Comparison of ENCODE assay signal across 29 cellular contexts in the genomic region with DNA sequence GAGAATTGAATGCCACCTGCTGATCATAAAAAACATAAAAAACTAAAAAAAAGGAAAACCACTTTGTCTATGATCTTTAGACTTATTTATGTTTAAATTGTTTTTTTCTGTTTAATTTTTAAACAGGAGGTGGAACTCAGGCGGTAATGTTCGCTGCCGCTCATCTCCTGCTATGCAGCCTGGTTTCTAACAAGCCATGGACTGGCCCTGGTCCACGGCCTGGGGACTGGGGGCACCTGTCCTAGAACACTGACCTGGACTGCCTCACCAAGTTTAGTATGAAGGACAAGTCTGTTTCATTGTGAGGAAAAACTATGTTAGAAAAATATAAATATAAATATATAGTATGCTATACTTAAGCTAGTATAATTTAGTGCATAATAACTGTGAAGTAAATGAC.
"Had no signal": no experiment of that assay in that cellular context is flagged by ENCODE, and none has a peak within 500 bp of the region (broad histone marks: within the 10 kb centered on the region; RNA-seq: fewer than 3 reads in every experiment).

No MANE protein-coding gene starts in this region.

- H3K4me3 Mint-ChIP-seq: stimulated activated effector memory CD8-positive, alpha-beta T cell treated with anti-CD3 and anti-CD28 coated beads, Interleukin-12 subunit alpha, Interleukin-12 subunit beta, amount 100 ng/mL, for 72 hours; stimulated activated memory B cell treated with anti-CD40 and anti-IgM and Interleukin-4, amounts not matched to agents 10 μg/mL and 1 μg/mL and 100 μg/mL, for 72 hours; stimulated activated naive B cell treated with anti-CD40 and anti-IgM and Interleukin-4, amounts not matched to agents 10 μg/mL and 1 μg/mL and 100 μg/mL, for 72 hours; stimulated activated naive CD8-positive, alpha-beta T cell treated with anti-CD3 and anti-CD28 coated beads, Interleukin-15, amount 100 ng/mL, for 72 hours; stimulated activated naive CD8-positive, alpha-beta T cell treated with anti-CD3 and anti-CD28 coated beads, Interleukin-15, Interleukin-2, amounts not matched to agents 100 ng/mL and 50 ng/mL, for 24 hours; type B pancreatic cell had no signal

- H3K4me1 ChIP-seq: thyroid gland, uterus, vagina had no signal

- ATAC-seq: stimulated activated effector memory CD8-positive, alpha-beta T cell treated with anti-CD3 and anti-CD28 coated beads, Interleukin-12 subunit alpha, Interleukin-12 subunit beta, amount 100 ng/mL, for 72 hours; stimulated activated memory B cell treated with anti-CD40 and anti-IgM and Interleukin-4, amounts not matched to agents 10 μg/mL and 1 μg/mL and 100 μg/mL, for 72 hours; stimulated activated naive B cell treated with anti-CD40 and anti-IgM and Interleukin-4, amounts not matched to agents 10 μg/mL and 1 μg/mL and 100 μg/mL, for 72 hours; stimulated activated naive CD8-positive, alpha-beta T cell treated with anti-CD3 and anti-CD28 coated beads, Interleukin-15, amount 100 ng/mL, for 72 hours; stimulated activated naive CD8-positive, alpha-beta T cell treated with anti-CD3 and anti-CD28 coated beads, Interleukin-15, Interleukin-2, amounts not matched to agents 100 U/mL and 50 U/mL, for 24 hours; upper lobe of right lung had no signal

- H3K27ac ChIP-seq: stomach, suprapubic skin, testis, thoracic aorta, thyroid gland, tibial artery, tibial nerve, upper lobe of left lung, upper lobe of right lung, uterus, vagina had no signal

- FAIRE-seq: urothelium cell line had no signal

- H3K9me3 Mint-ChIP-seq: stimulated activated effector memory CD8-positive, alpha-beta T cell treated with anti-CD3 and anti-CD28 coated beads, Interleukin-12 subunit alpha, Interleukin-12 subunit beta, amount 100 ng/mL, for 72 hours; stimulated activated memory B cell treated with anti-CD40 and anti-IgM and Interleukin-4, amounts not matched to agents 10 μg/mL and 1 μg/mL and 100 μg/mL, for 72 hours; stimulated activated naive CD8-positive, alpha-beta T cell treated with anti-CD3 and anti-CD28 coated beads, Interleukin-15, amount 100 ng/mL, for 72 hours; stimulated activated naive CD8-positive, alpha-beta T cell treated with anti-CD3 and anti-CD28 coated beads, Interleukin-15, Interleukin-2, amounts not matched to agents 100 ng/mL and 50 ng/mL, for 24 hours; type B pancreatic cell had no signal

- H3K4me3 ChIP-seq: stomach, suprapubic skin, testis, thoracic aorta, thyroid gland, tibial artery, tibial nerve, transverse colon, upper lobe of left lung, upper lobe of right lung, uterus, vagina had no signal

- H3K27me3 ChIP-seq: stomach, suprapubic skin, testis, thyroid gland, tibial artery, tibial nerve, transverse colon, upper lobe of left lung, upper lobe of right lung, uterus, vagina had no signal

- H3K4me1 Mint-ChIP-seq: stimulated activated effector memory CD8-positive, alpha-beta T cell treated with anti-CD3 and anti-CD28 coated beads, Interleukin-12 subunit alpha, Interleukin-12 subunit beta, amount 100 ng/mL, for 72 hours; stimulated activated naive CD8-positive, alpha-beta T cell treated with anti-CD3 and anti-CD28 coated beads, Interleukin-15, amount 100 ng/mL, for 72 hours had no signal

- H3K27me3 Mint-ChIP-seq: stimulated activated memory B cell treated with anti-CD40 and anti-IgM and Interleukin-4, amounts not matched to agents 10 μg/mL and 1 μg/mL and 100 μg/mL, for 72 hours; stimulated activated naive B cell treated with anti-CD40 and anti-IgM and Interleukin-4, amounts not matched to agents 10 μg/mL and 1 μg/mL and 100 μg/mL, for 72 hours; stimulated activated naive CD8-positive, alpha-beta T cell treated with anti-CD3 and anti-CD28 coated beads, Interleukin-15, amount 100 ng/mL, for 72 hours; stimulated activated naive CD8-positive, alpha-beta T cell treated with anti-CD3 and anti-CD28 coated beads, Interleukin-15, Interleukin-2, amounts not matched to agents 100 ng/mL and 50 ng/mL, for 24 hours; type B pancreatic cell had no signal

- H3K9me3 ChIP-seq: stomach, suprapubic skin, testis, thoracic aorta, thyroid gland, tibial artery, tibial nerve, transverse colon, upper lobe of left lung, upper lobe of right lung, uterus, vagina had no signal

- DNase-seq: stimulated activated CD4-positive, alpha-beta T cell treated with anti-CD3 and anti-CD28 coated beads, Interleukin-2, amount 100 ng/mL, for 48 hours; stimulated activated CD4-positive, alpha-beta T cell treated with anti-CD3 and anti-CD28 coated beads, Interleukin-4, amount 100 ng/mL, for 1 hour; stimulated activated CD4-positive, alpha-beta T cell treated with anti-CD3 and anti-CD28 coated beads, Interleukin-4, amount 100 ng/mL, for 24 hours; stimulated activated CD4-positive, alpha-beta T cell treated with anti-CD3 and anti-CD28 coated beads, Interleukin-4, amount 100 ng/mL, for 4 hours; stimulated activated CD8-positive, alpha-beta memory T cell treated with anti-CD3 and anti-CD28 coated beads, Interleukin-4, amount 100 ng/mL, for 48 hours; stimulated activated naive B cell treated with anti-CD40 and anti-IgM and Interleukin-4, amounts not matched to agents 10 μg/mL and 1 μg/mL and 100 μg/mL, for 72 hours; stimulated activated naive CD4-positive, alpha-beta T cell; stimulated activated naive CD4-positive, alpha-beta T cell treated with Interleukin-2 at 50 U/mL for 16 hours; stimulated activated naive CD8-positive, alpha-beta T cell treated with anti-CD3 and anti-CD28 coated beads, Interleukin-15, amount 100 ng/mL, for 72 hours; stimulated activated naive CD8-positive, alpha-beta T cell treated with anti-CD3 and anti-CD28 coated beads, Interleukin-15, Interleukin-2, amounts not matched to agents 100 U/mL and 50 U/mL, for 24 hours; stomach; substantia nigra; testis; thyroid gland; tibial artery; transverse colon; trophoblast cell; upper lobe of left lung; upper lobe of right lung; uterus had no signal

- H3K36me3 ChIP-seq: stomach, suprapubic skin, thoracic aorta, thyroid gland, tibial artery, tibial nerve, transverse colon, upper lobe of left lung, upper lobe of right lung, uterus, vagina had no signal

- H3K27ac Mint-ChIP-seq: stimulated activated effector memory CD8-positive, alpha-beta T cell treated with anti-CD3 and anti-CD28 coated beads, Interleukin-12 subunit alpha, Interleukin-12 subunit beta, amount 100 ng/mL, for 72 hours; stimulated activated memory B cell treated with anti-CD40 and anti-IgM and Interleukin-4, amounts not matched to agents 10 μg/mL and 1 μg/mL and 100 μg/mL, for 72 hours; stimulated activated naive B cell treated with anti-CD40 and anti-IgM and Interleukin-4, amounts not matched to agents 10 μg/mL and 1 μg/mL and 100 μg/mL, for 72 hours; stimulated activated naive CD8-positive, alpha-beta T cell treated with anti-CD3 and anti-CD28 coated beads, Interleukin-15, amount 100 ng/mL, for 72 hours; stimulated activated naive CD8-positive, alpha-beta T cell treated with anti-CD3 and anti-CD28 coated beads, Interleukin-15, Interleukin-2, amounts not matched to agents 100 ng/mL and 50 ng/mL, for 24 hours; type B pancreatic cell had no signal

- H3K36me3 Mint-ChIP-seq: stimulated activated effector memory CD8-positive, alpha-beta T cell treated with anti-CD3 and anti-CD28 coated beads, Interleukin-12 subunit alpha, Interleukin-12 subunit beta, amount 100 ng/mL, for 72 hours; stimulated activated memory B cell treated with anti-CD40 and anti-IgM and Interleukin-4, amounts not matched to agents 10 μg/mL and 1 μg/mL and 100 μg/mL, for 72 hours; type B pancreatic cell had no signal
